ENCODE assay signal across 26 cellular contexts in genomic region chr10:127296696-127297095, GRCh38.
"Had no signal": no experiment of that assay in that cellular context is flagged by ENCODE, and none has a peak within 500 bp of the region (broad histone marks: within the 10 kb centered on the region; RNA-seq: fewer than 3 reads in every experiment).

No MANE protein-coding gene starts in this region.

- H3K4me3 ChIP-seq: coronary artery, esophagus muscularis mucosa, gastroesophageal sphincter, heart left ventricle, hepatocyte, lower lobe of right lung, prostate gland, right atrium auricular region, smooth muscle cell, thyroid gland, vagina had no signal

- H3K4me3 Mint-ChIP-seq: stimulated activated naive CD8-positive, alpha-beta T cell treated with anti-CD3 and anti-CD28 coated beads, Interleukin-15, amount 100 ng/mL, for 72 hours had no signal

- DNase-seq: dermis blood vessel endothelial cell; effector memory CD4-positive, alpha-beta T cell; foreskin keratinocyte; heart left ventricle; kidney glomerular epithelial cell; left colon; left ventricle myocardium superior; lower lobe of right lung; naive thymus-derived CD8-positive, alpha-beta T cell; stimulated activated CD4-positive, alpha-beta T cell treated with anti-CD3 and anti-CD28 coated beads, Interleukin-12 subunit alpha, Interleukin-12 subunit beta, amount 100 ng/mL, for 4 hours; stimulated activated CD4-positive, alpha-beta T cell treated with anti-CD3 and anti-CD28 coated beads, Interleukin-1b, Interleukin-23, amount 100 ng/mL, for 48 hours; stimulated activated CD4-positive, alpha-beta T cell treated with anti-CD3 and anti-CD28 coated beads, Interleukin-4, amount 100 ng/mL, for 1 hour; stimulated activated CD8-positive, alpha-beta memory T cell treated with anti-CD3 and anti-CD28 coated beads, Interleukin-4, amount 100 ng/mL, for 48 hours; stimulated activated naive CD4-positive, alpha-beta T cell; stimulated activated naive CD8-positive, alpha-beta T cell treated with anti-CD3 and anti-CD28 coated beads, Interleukin-15, amount 100 ng/mL, for 72 hours; thyroid gland had no signal

- H3K4me1 ChIP-seq: esophagus muscularis mucosa, foreskin keratinocyte, gastroesophageal sphincter, lower lobe of right lung, prostate gland, right atrium auricular region, thyroid gland, vagina had no signal

- H3K27ac Mint-ChIP-seq: naive thymus-derived CD8-positive, alpha-beta T cell; stimulated activated naive CD8-positive, alpha-beta T cell treated with anti-CD3 and anti-CD28 coated beads, Interleukin-15, amount 100 ng/mL, for 72 hours had no signal

- ATAC-seq: foreskin keratinocyte; gastroesophageal sphincter; heart left ventricle; left colon; left ventricle myocardium superior; lower lobe of right lung; naive thymus-derived CD8-positive, alpha-beta T cell; sciatic nerve; stimulated activated naive CD8-positive, alpha-beta T cell treated with anti-CD3 and anti-CD28 coated beads, Interleukin-15, amount 100 ng/mL, for 72 hours had no signal

- H3K9me3 Mint-ChIP-seq: stimulated activated naive CD8-positive, alpha-beta T cell treated with anti-CD3 and anti-CD28 coated beads, Interleukin-15, amount 100 ng/mL, for 72 hours had no signal

- H3K27me3 ChIP-seq: esophagus muscularis mucosa, foreskin keratinocyte, gastroesophageal sphincter, heart left ventricle, hepatocyte, neutrophil, right atrium auricular region, thyroid gland, vagina had no signal

- H3K9me3 ChIP-seq: esophagus muscularis mucosa, gastroesophageal sphincter, heart left ventricle, lower lobe of right lung, neutrophil, prostate gland, right atrium auricular region, thyroid gland, vagina had no signal

- H3K36me3 Mint-ChIP-seq: naive thymus-derived CD8-positive, alpha-beta T cell had no signal

- H3K27ac ChIP-seq: coronary artery, esophagus muscularis mucosa, foreskin keratinocyte, gastroesophageal sphincter, heart left ventricle, hepatocyte, lower lobe of right lung, neutrophil, prostate gland, right atrium auricular region, thyroid gland, vagina had no signal

- H3K36me3 ChIP-seq: gastroesophageal sphincter, heart left ventricle, lower lobe of right lung, neutrophil, prostate gland, right atrium auricular region, thyroid gland, vagina had no signal
